Comparison of ENCODE assay signal across 8 cellular contexts in the genomic region with DNA sequence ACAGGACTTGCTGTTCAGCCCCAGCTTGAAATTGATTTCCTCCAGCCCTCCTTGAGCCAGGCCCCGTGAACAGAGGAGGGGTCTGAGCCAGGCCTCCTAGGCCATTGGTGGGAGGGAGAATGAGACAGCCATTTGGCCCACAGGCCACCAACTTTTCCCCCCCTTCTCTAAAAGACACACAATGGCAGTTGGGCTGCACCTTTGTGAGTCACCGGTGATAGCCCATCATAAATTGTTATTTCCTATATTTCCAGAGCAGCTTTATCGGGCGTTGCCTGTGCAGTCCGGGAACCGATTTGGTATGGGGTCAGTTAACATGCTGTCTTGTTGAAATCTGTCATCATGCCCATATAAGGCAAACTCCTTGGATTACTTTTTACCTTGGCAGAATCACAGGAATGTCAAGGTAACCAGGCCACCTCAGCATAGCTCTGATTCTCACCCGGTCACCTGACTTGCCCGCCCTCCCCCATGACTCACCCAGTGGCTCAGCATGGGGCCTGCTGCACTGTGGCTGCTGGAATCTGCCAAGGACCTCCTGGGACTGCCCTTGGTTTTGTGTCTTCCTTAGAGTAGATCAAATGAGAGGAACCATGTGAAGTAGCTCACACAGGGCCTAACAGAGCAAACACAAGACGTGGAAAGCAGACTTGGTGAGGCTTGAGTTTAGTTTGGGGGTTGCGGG. TPM values are rescaled to one million over a fixed set of nuclear protein-coding genes. Genes with fewer than 3 reads are reported as not detected.
DNase-seq lines count a peak whose midpoint lies in the region; ATAC-seq, FAIRE-seq and TF ChIP-seq lines count a peak whose summit lies in the region.

No MANE protein-coding gene starts in this region.

- peak; percentile 50 for ATAC-seq in activated CD8-positive, alpha-beta memory T cell treated with anti-CD3 and anti-CD28 coated beads, Interleukin-2, amount 10 ng/mL, durations not matched to agents 7 days and 5 days
- no peak for ATAC-seq in HG03095 (IDR thresholded peaks at IDR 0.05; ENCODE audit: unreplicated experiment)

- peak; percentile 44 for FAIRE-seq in GM12892 (lab: Jason Lieb, UNC)

- no peak overlapping the region for H3K4me3 ChIP-seq in epithelial cell of proximal tubule (ENCODE audit: low read depth, low read length)

- H3K4me3 Mint-ChIP-seq in activated CD8-positive, alpha-beta memory T cell treated with anti-CD3 and anti-CD28 coated beads, Interleukin-2, amount 10 ng/mL, durations not matched to agents 7 days and 5 days, result no peak overlapping the region

- peaks cover 32% of the 10 kb centered on the region for H3K36me3 Mint-ChIP-seq in activated CD8-positive, alpha-beta memory T cell treated with anti-CD3 and anti-CD28 coated beads, Interleukin-2, amount 10 ng/mL, durations not matched to agents 7 days and 5 days

- CTCF ChIA-PET in activated CD8-positive, alpha-beta memory T cell treated with anti-CD3 and anti-CD28 coated beads, Interleukin-2, amount 10 ng/mL, durations not matched to agents 7 days and 5 days (lab: Charles Lee), result interaction anchor here (0.8 to 1.4 kb wide), 6 partner anchors 10 to 281 kb away, joined by 3 to 7 read pairs (median 4); partner anchors contain the start of genes ACTN4 and FAM98C

- H3K27ac Mint-ChIP-seq in activated CD8-positive, alpha-beta memory T cell treated with anti-CD3 and anti-CD28 coated beads, Interleukin-2, amount 10 ng/mL, durations not matched to agents 7 days and 5 days, result peak overlapping the region; percentile 92

- peak overlapping the region; percentile 47 for H3K27ac ChIP-seq in temporal lobe (ENCODE audit: low read depth, low read length)

- no peak for TF ChIP-seq CTCF in epithelial cell of proximal tubule (conservative IDR thresholded peaks at IDR 0.05; ENCODE audit: low read depth, low read length)

- peaks cover 4% of the 10 kb centered on the region for H3K9me3 Mint-ChIP-seq in activated CD8-positive, alpha-beta memory T cell treated with anti-CD3 and anti-CD28 coated beads, Interleukin-2, amount 10 ng/mL, durations not matched to agents 7 days and 5 days (ENCODE audit: low read depth)

- H3K4me1 Mint-ChIP-seq in activated CD8-positive, alpha-beta memory T cell treated with anti-CD3 and anti-CD28 coated beads, Interleukin-2, amount 10 ng/mL, durations not matched to agents 7 days and 5 days, result peaks cover 94% of the 10 kb centered on the region

- H3K27me3 Mint-ChIP-seq in activated CD8-positive, alpha-beta memory T cell treated with anti-CD3 and anti-CD28 coated beads, Interleukin-2, amount 10 ng/mL, durations not matched to agents 7 days and 5 days, result no peaks in the 10 kb centered on the region

- TF ChIP-seq POLR2A in GM12892 (IDR thresholded peaks at IDR 0.05; ENCODE audit: low read depth, low read length), result no peak

- DNase-seq in GM12892 (ENCODE audit: insufficient read length) (no peak), NCI-H510A (lab: John Stamatoyannopoulos, UW) (peak; percentile 40), epithelial cell of proximal tubule (ENCODE audit: low read depth) (peak; percentile 99), myocyte (ENCODE audit: low read depth) (peak; percentile 88), NCI-H526 treated with DMSO at 0.1 percent for 48 hours (lab: John Stamatoyannopoulos, UW) (no peak)
- DNase-seq in activated CD8-positive, alpha-beta memory T cell treated with anti-CD3 and anti-CD28 coated beads, Interleukin-2, amount 10 ng/mL, durations not matched to agents 7 days and 5 days, result peak; percentile 82

RNA-seq across cellular contexts. Expression of gene ACTN4, which starts 36.1 kb away (rescaled TPM):
- polyA plus RNA-seq in GM12892 (2012; ENCODE audit: missing spikeins), result 113 TPM
- 100 to 1,000 TPM; 413 to 433 TPM for total RNA-seq in activated CD8-positive, alpha-beta memory T cell treated with anti-CD3 and anti-CD28 coated beads, Interleukin-2, amount 10 ng/mL, durations not matched to agents 7 days and 5 days
- total RNA-seq in epithelial cell of proximal tubule (629 and 634 TPM in 2 replicates), myocyte (350 and 441 TPM in 2 replicates), temporal lobe (51.9 TPM)
- 758 TPM for polyA plus RNA-seq in myocyte (2012)

Comparison
In these comparisons a context has a peak if more than half of its experiments do, and no peak if none do; other contexts are left out.
1. DNase-seq: peak in NCI-H510A (single experiment), activated CD8-positive, alpha-beta memory T cell treated with anti-CD3 and anti-CD28 coated beads, Interleukin-2, amount 10 ng/mL, durations not matched to agents 7 days and 5 days (single experiment), epithelial cell of proximal tubule (single experiment) and myocyte (single experiment); none in GM12892 (single experiment) and NCI-H526 treated with DMSO at 0.1 percent for 48 hours (single experiment).